17 cellular contexts compared by ENCODE assay signal in the genomic region with DNA sequence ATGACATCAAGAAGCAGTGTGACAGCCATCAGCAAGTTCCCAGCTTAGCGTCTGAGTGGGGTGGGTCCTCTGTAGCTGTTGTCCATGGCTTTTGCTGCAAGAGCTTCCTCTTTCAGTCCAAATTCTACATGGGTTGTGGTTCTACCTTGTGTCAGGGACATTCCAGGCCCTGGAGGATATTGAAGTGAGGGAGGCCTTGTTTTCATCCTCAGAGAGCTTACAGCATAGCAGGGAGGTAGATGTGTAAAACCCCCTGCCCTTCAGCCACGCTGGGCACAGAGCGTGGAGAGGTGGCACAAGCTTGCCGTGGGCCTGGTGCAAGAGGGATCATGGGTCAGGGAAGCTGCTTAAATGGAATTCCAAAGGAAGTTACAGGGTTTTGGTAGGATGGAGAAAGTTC.
"Had no signal": no experiment of that assay in that cellular context is flagged by ENCODE, and none has a peak within 500 bp of the region (broad histone marks: within the 10 kb centered on the region; RNA-seq: fewer than 3 reads in every experiment).

No MANE protein-coding gene starts in this region.

- H3K4me3 Mint-ChIP-seq: dendritic cell treated with granulocyte-macrophage colony-stimulating factor and Interleukin-4, amounts not matched to agents 40 ng/mL and 50 ng/mL, for 4 days; effector memory CD8-positive, alpha-beta T cell; nephron had no signal

- ATAC-seq: effector memory CD8-positive, alpha-beta T cell; foreskin keratinocyte; heart left ventricle; left colon; left ventricle myocardium superior; psoas muscle; right lobe of liver had no signal

- H3K9me3 Mint-ChIP-seq: dendritic cell treated with granulocyte-macrophage colony-stimulating factor and Interleukin-4, amounts not matched to agents 40 ng/mL and 50 ng/mL, for 4 days; effector memory CD8-positive, alpha-beta T cell; nephron had no signal

- H3K36me3 Mint-ChIP-seq: naive B cell had no signal

- H3K27ac Mint-ChIP-seq: dendritic cell treated with granulocyte-macrophage colony-stimulating factor and Interleukin-4, amounts not matched to agents 40 ng/mL and 50 ng/mL, for 4 days; effector memory CD8-positive, alpha-beta T cell had no signal

- H3K4me1 Mint-ChIP-seq: naive B cell had no signal

- DNase-seq: effector memory CD8-positive, alpha-beta T cell; foreskin keratinocyte; heart left ventricle; hippocampal formation; left colon; left ventricle myocardium superior; mesendoderm; naive B cell; psoas muscle; right lobe of liver; stimulated activated CD4-positive, alpha-beta T cell treated with anti-CD3 and anti-CD28 coated beads, Interleukin-15, amount 100 ng/mL, for 24 hours; stimulated activated CD4-positive, alpha-beta T cell treated with anti-CD3 and anti-CD28 coated beads, Interleukin-1b, Interleukin-23, amount 100 ng/mL, for 48 hours; stimulated activated CD4-positive, alpha-beta T cell treated with anti-CD3 and anti-CD28 coated beads, Interleukin-4, amount 100 ng/mL, for 24 hours; stimulated activated naive CD4-positive, alpha-beta T cell; upper lobe of left lung had no signal
